ENCODE assay signal across 19 cellular contexts in the genomic region with DNA sequence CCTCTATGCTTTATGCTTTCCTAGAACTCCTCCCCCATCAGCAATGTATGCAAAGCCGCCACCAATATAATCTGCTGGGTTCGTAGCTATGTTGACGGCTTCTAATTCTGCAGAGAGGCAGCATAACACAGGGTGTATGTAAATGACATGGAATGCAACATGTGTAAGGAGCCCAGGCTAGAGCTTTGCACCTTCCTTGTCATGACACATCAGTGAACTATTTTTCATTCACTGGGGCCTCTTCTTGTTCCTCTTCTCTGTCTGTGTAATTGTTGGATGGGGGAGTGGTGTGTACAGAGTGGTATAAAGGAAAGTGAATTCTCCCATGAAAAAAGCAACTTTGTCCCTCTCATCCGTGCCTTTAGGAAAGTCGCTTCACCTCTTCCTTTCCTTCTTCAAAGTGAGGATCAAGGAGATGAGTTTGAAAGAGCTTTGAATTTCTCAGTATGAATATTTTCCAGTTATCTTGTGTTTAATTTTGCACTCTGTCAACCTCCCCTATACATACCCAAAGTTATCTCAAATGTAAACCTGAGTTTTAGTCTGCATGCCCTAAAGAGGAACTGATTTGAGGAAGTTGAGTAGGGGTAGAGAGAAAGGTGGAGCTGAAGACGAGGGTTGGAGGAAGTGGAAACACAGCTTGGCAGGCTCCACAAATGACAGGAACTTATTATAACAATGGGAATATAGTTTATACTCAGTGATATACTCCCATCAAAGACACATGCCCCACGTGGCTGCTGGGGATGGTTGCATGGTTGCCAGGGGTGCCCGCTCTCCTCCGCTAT.
DNase-seq lines count a peak whose midpoint lies in the region; FAIRE-seq and TF ChIP-seq lines count a peak whose summit lies in the region.
"Had no signal": no experiment of that assay in that cellular context is flagged by ENCODE, and none has a peak within 500 bp of the region (broad histone marks: within the 10 kb centered on the region; RNA-seq: fewer than 3 reads in every experiment).

No MANE protein-coding gene starts in this region.

- no peak for FAIRE-seq in bronchial epithelial cell (lab: Jason Lieb, UNC)
- FAIRE-seq: GM18507 had no signal

- peaks cover 2% of the 10 kb centered on the region for H3K27me3 ChIP-seq in bronchial epithelial cell (ENCODE audit: control insufficient read depth, insufficient read depth, low read length)
- no peaks in the 10 kb centered on the region for H3K27me3 ChIP-seq in thymus (ENCODE audit: control insufficient read depth, insufficient read depth)
- H3K27me3 ChIP-seq in dorsolateral prefrontal cortex = no peaks in the 10 kb centered on the region
- H3K27me3 ChIP-seq: breast epithelium had no signal

- no peaks in the 10 kb centered on the region for H3K4me1 ChIP-seq in thymus (ENCODE audit: control insufficient read depth, insufficient read depth, low read length)
- H3K4me1 ChIP-seq: breast epithelium, prostate gland had no signal

- H3K36me3 ChIP-seq in bronchial epithelial cell (ENCODE audit: control insufficient read depth, insufficient read depth, low read length) (no peaks in the 10 kb centered on the region), thymus (ENCODE audit: control insufficient read depth, insufficient read depth) (no peaks in the 10 kb centered on the region)
- H3K36me3 ChIP-seq: breast epithelium, prostate gland had no signal

- intact Hi-C loops in dorsolateral prefrontal cortex (cut with DNase I) = no loop called here

- no peaks in the 10 kb centered on the region for H3K9me3 ChIP-seq in thymus (ENCODE audit: control insufficient read depth)
- H3K9me3 ChIP-seq: breast epithelium, prostate gland had no signal

- TF ChIP-seq CTCF in bronchial epithelial cell (IDR thresholded peaks at IDR 0.05; ENCODE audit: insufficient read depth, low read length, severe bottlenecking) (no peak), dorsolateral prefrontal cortex (IDR thresholded peaks at IDR 0.05 in 54 of 56, conservative IDR thresholded peaks at IDR 0.05 in 2 of 56; ENCODE audit: low read depth in 1 of 56, partially characterized antibody in 56 of 56) (no peak)

- H3K4me3 ChIP-seq in bronchial epithelial cell (ENCODE audit: low read depth, low read length) (no peak overlapping the region), thymus (ENCODE audit: low read length) (no peak overlapping the region), dorsolateral prefrontal cortex (no peak overlapping the region)
- H3K4me3 ChIP-seq: breast epithelium, GM23248, PC-9, prostate gland had no signal

- H3K27ac ChIP-seq in thymus (ENCODE audit: low read depth) = peak overlapping the region; percentile 9
- no peak overlapping the region for H3K27ac ChIP-seq in dorsolateral prefrontal cortex
- H3K27ac ChIP-seq: 22Rv1, breast epithelium, GM23248, PC-9, prostate gland had no signal

- DNase-seq in SIG-M5 treated with dmso at 0.1 percent for 504 hours (lab: John Stamatoyannopoulos, UW; ENCODE audit: unreplicated experiment) (peak; percentile 69), SIG-M5 (lab: John Stamatoyannopoulos, UW) (no peak), NOMO-1 treated with DMSO at 0.1 percent for 48 hours (lab: John Stamatoyannopoulos, UW; ENCODE audit: unreplicated experiment) (peak; percentile 97), bronchial epithelial cell (ENCODE audit: low read depth) (peak; percentile 18), dorsolateral prefrontal cortex (no peak), middle frontal gyrus (ENCODE audit: extremely low spot score, low spot score) (no peak), NCI-H2196 treated with DMSO at 0.1 percent for 48 hours (lab: John Stamatoyannopoulos, UW; ENCODE audit: unreplicated experiment) (no peak)
- DNase-seq: activated CD4-positive, CD25-positive, alpha-beta regulatory T cell treated with anti-CD3 and anti-CD28 coated beads, Interleukin-2, amount 50 U/mL, for 72 hours; activated CD8-positive, alpha-beta memory T cell treated with anti-CD3 and anti-CD28 coated beads, Interleukin-2, amount 50 U/mL, for 4 hours; CD4-positive, alpha-beta memory T cell; GM23248; NCI-H1417; PC-9; T-cell had no signal

- WGBS in thymus = 55% methylated on average over 9 of the region's 9 CpGs

Comparison
In these comparisons a context has a peak if more than half of its experiments do, and no peak if none do; other contexts are left out.
1. DNase-seq: peak in SIG-M5 treated with dmso at 0.1 percent for 504 hours (single experiment), NOMO-1 treated with DMSO at 0.1 percent for 48 hours (single experiment) and bronchial epithelial cell (single experiment); none in SIG-M5 (single experiment), dorsolateral prefrontal cortex (0 of 10), middle frontal gyrus (single experiment) and NCI-H2196 treated with DMSO at 0.1 percent for 48 hours (single experiment).